Comparison of ENCODE assay signal across 1 cellular context in genomic region chrX:130631011-130631410, GRCh38.
TF ChIP-seq lines count a peak whose summit lies in the region.

No MANE protein-coding gene starts in this region.

TF ChIP-seq in HepG2, 621 proteins besides CTCF, POLR2A, EP300 and RAD21 (continued from another document):
- TF ChIP-seq FOXP4 (CRISPR knock-in tag; IDR thresholded peaks at IDR 0.05) (no peak), TOPORS (CRISPR knock-in tag; IDR thresholded peaks at IDR 0.05) (no peak), SOX6 (IDR thresholded peaks at IDR 0.05) (no peak), SOX6 (CRISPR knock-in tag; IDR thresholded peaks at IDR 0.05) (no peak), TBP (CRISPR knock-in tag; IDR thresholded peaks at IDR 0.05) (no peak)
